In the genomic region with DNA sequence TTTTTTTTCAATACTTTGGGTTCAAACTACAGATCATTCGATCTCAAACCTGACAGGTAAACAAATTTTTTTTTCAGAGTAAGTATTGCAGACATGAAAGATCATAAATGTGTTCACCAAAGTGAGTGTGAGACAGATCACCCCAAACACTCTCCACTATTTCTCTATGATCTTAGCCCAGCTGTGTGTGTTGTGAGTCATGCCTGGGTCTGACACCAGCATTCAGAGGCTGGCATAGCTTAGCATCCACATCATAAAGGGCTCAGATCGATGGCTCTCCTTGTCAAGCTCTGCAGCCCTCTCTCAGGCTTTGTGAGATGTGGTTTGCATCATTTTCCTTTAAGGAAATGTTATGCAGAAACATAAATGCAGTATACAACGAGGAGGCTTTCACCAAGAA, we compare ENCODE assay signal across 9 cellular contexts.
DNase-seq lines count a peak whose midpoint lies in the region; ATAC-seq and TF ChIP-seq lines count a peak whose summit lies in the region.
"Had no signal": no experiment of that assay in that cellular context is flagged by ENCODE, and none has a peak within 500 bp of the region (broad histone marks: within the 10 kb centered on the region; RNA-seq: fewer than 3 reads in every experiment).

No MANE protein-coding gene starts in this region.

- no peak overlapping the region for H3K4me3 Mint-ChIP-seq in activated naive CD8-positive, alpha-beta T cell treated with anti-CD3 and anti-CD28 coated beads, Interleukin-2, amount 50 U/mL, for 24 hours
- H3K4me3 Mint-ChIP-seq in natural killer cell: no peak overlapping the region

- ATAC-seq in activated naive CD8-positive, alpha-beta T cell treated with anti-CD3 and anti-CD28 coated beads, Interleukin-2, amount 50 U/mL, for 24 hours: peak; percentile 77
- ATAC-seq in omental fat pad (ENCODE audit: low FRiP score): no peak
- no peak for ATAC-seq in HG03457 (IDR thresholded peaks at IDR 0.05; ENCODE audit: unreplicated experiment)
- no peak for ATAC-seq in natural killer cell
- ATAC-seq: left cardiac atrium had no signal

- no peaks in the 10 kb centered on the region for H3K9me3 Mint-ChIP-seq in activated naive CD8-positive, alpha-beta T cell treated with anti-CD3 and anti-CD28 coated beads, Interleukin-2, amount 50 U/mL, for 24 hours
- H3K9me3 Mint-ChIP-seq in natural killer cell: no peaks in the 10 kb centered on the region

- no peak overlapping the region for H3K4me3 ChIP-seq in AG04449 (ENCODE audit: low read depth, low read length)

- H3K4me1 Mint-ChIP-seq in activated naive CD8-positive, alpha-beta T cell treated with anti-CD3 and anti-CD28 coated beads, Interleukin-2, amount 50 U/mL, for 24 hours: peaks cover 42% of the 10 kb centered on the region
- peaks cover 22 to 39% of the 10 kb centered on the region in 2 donors for H3K4me1 Mint-ChIP-seq in natural killer cell

- no peak overlapping the region for H3K27ac Mint-ChIP-seq in activated naive CD8-positive, alpha-beta T cell treated with anti-CD3 and anti-CD28 coated beads, Interleukin-2, amount 50 U/mL, for 24 hours
- no peak overlapping the region for H3K27ac Mint-ChIP-seq in natural killer cell

- intact Hi-C loops in natural killer cell (cut with micrococcal nuclease): no loop called here

- POLR2A ChIA-PET in AG04449 (lab: Yijun Ruan, JAX): interaction anchor here (0.7 kb wide), 1 partner anchor 47 kb away, joined by 3 read pairs; no protein-coding TSS in a partner anchor

- DNase-seq in AG04449 (ENCODE audit: low read depth, low spot score): peak; percentile 58
- peak; percentile 66 for DNase-seq in HS-27A (ENCODE audit: low read depth)
- DNase-seq in activated naive CD8-positive, alpha-beta T cell treated with anti-CD3 and anti-CD28 coated beads, Interleukin-2, amount 50 U/mL, for 24 hours: peak; percentile 19
- peak; percentile 80 for DNase-seq in kidney tubule cell (ENCODE audit: low spot score)
- no peak for DNase-seq in AML-193 (lab: John Stamatoyannopoulos, UW)
- DNase-seq in omental fat pad (ENCODE audit: low spot score): no peak
- DNase-seq in natural killer cell: no peak
- DNase-seq: left cardiac atrium had no signal

- TF ChIP-seq CTCF in AG04449 (IDR thresholded peaks at IDR 0.05; ENCODE audit: insufficient read depth, low read length, missing control alignments) (no peak), omental fat pad (IDR thresholded peaks at IDR 0.05) (no peak), natural killer cell (IDR thresholded peaks at IDR 0.05) (no peak)

- CTCF ChIA-PET in AG04449 (lab: Yijun Ruan, JAX): no interaction called here

- no peaks in the 10 kb centered on the region for H3K27me3 Mint-ChIP-seq in activated naive CD8-positive, alpha-beta T cell treated with anti-CD3 and anti-CD28 coated beads, Interleukin-2, amount 50 U/mL, for 24 hours
- H3K27me3 Mint-ChIP-seq in natural killer cell (ENCODE audit: low read depth in 2 of 2): no peaks in the 10 kb centered on the region

- no peaks in the 10 kb centered on the region for H3K36me3 Mint-ChIP-seq in activated naive CD8-positive, alpha-beta T cell treated with anti-CD3 and anti-CD28 coated beads, Interleukin-2, amount 50 U/mL, for 24 hours (ENCODE audit: low read depth)
- no peaks in the 10 kb centered on the region for H3K36me3 Mint-ChIP-seq in natural killer cell

Comparison
In these comparisons a context has a peak if more than half of its experiments do, and no peak if none do; other contexts are left out.
1. DNase-seq: peak in AG04449 (single experiment), HS-27A (single experiment), activated naive CD8-positive, alpha-beta T cell treated with anti-CD3 and anti-CD28 coated beads, Interleukin-2, amount 50 U/mL, for 24 hours (single experiment) and kidney tubule cell (single experiment); none in AML-193 (0 of 2), omental fat pad (single experiment) and natural killer cell (single experiment).